27 cellular contexts compared by ENCODE assay signal in the genomic region with DNA sequence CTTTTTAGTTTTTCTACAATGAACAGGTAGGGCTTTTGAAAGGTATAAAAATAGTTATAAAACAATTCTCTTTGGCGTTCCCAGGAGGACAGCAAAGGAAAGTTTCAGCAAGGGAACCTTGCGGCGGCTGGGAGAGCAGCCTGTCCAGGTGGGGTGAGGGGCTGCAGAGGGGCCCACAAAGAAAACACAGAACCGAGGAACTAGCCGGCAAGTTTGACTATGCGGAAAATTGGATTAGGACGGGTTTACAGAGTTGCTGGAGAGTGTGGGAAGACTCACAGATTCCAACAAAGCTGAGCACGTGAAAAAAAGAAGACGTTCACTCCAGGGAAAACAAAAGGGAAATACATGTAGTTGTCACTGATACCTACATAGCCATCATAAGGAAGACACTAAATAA. TPM values are rescaled to one million over a fixed set of nuclear protein-coding genes. Genes with fewer than 3 reads are reported as not detected.
DNase-seq lines count a peak whose midpoint lies in the region; ATAC-seq and TF ChIP-seq lines count a peak whose summit lies in the region.
"Had no signal": no experiment of that assay in that cellular context is flagged by ENCODE, and none has a peak within 500 bp of the region (broad histone marks: within the 10 kb centered on the region; RNA-seq: fewer than 3 reads in every experiment).

No MANE protein-coding gene starts in this region.

- CTCF ChIA-PET in CD8-positive, alpha-beta T cell (lab: Charles Lee) = interaction anchor here (0.7 kb wide), 1 partner anchor 180 kb away, joined by 3 read pairs; no protein-coding TSS in a partner anchor

- H2BK5ac ChIP-seq in H9 (ENCODE audit: insufficient read length, low read length) (no peak overlapping the region), mesendoderm (ENCODE audit: low read length) (no peak overlapping the region)

- ATAC-seq in CD8-positive, alpha-beta T cell = no peak
- ATAC-seq: activated naive CD4-positive, alpha-beta T cell treated with anti-CD3 and anti-CD28 coated beads, Interleukin-2, amount 50 U/mL, for 72 hours; HCT116; left ventricle myocardium superior; right cardiac atrium had no signal

- H3K4me3 ChIP-seq in mesendoderm (ENCODE audit: low read length) (no peak overlapping the region), retinal pigment epithelial cell (ENCODE audit: low read length) (no peak overlapping the region)
- no peak overlapping the region for H3K4me3 ChIP-seq in CD8-positive, alpha-beta T cell (ENCODE audit: low read depth, low read length)
- H3K4me3 ChIP-seq: SJSA1, spleen, uterus had no signal

- H2AFZ ChIP-seq in H9 (ENCODE audit: low read length) = peak overlapping the region; percentile 59

- H3K79me1 ChIP-seq in H9 (ENCODE audit: insufficient read depth, low read depth, low read length, poor library complexity, severe bottlenecking) = no peaks in the 10 kb centered on the region
- H3K79me1 ChIP-seq in mesendoderm (ENCODE audit: low read length) = no peaks in the 10 kb centered on the region

- H4K8ac ChIP-seq in H9 (replicated peaks; ENCODE audit: insufficient read length, low read depth, low read length) (no peak overlapping the region), mesendoderm (ENCODE audit: low read depth, low read length) (no peak overlapping the region)

- no peak overlapping the region for H2AK5ac ChIP-seq in H9 (ENCODE audit: insufficient read length, low read length)
- H2AK5ac ChIP-seq in mesendoderm (ENCODE audit: low read length) = no peak overlapping the region

- H3K27ac Mint-ChIP-seq in H9 (peak overlapping the region in 2 of 3 experiments; percentile 81 to 93; a peak in 6 of 7 replicates), chondrocyte (ENCODE audit: unreplicated experiment) (no peak overlapping the region)
- no peak overlapping the region for H3K27ac Mint-ChIP-seq in CD8-positive, alpha-beta T cell
- H3K27ac Mint-ChIP-seq: activated naive CD4-positive, alpha-beta T cell treated with anti-CD3 and anti-CD28 coated beads, Interleukin-2, amount 50 U/mL, for 72 hours; CD8-positive, alpha-beta memory T cell; mesothelial cell of epicardium; stimulated activated naive CD8-positive, alpha-beta T cell treated with anti-CD3 and anti-CD28 coated beads, Interleukin-15, Interleukin-2, amounts not matched to agents 100 ng/mL and 50 ng/mL, for 24 hours had no signal

- peak overlapping the region; percentile 35 for H2BK12ac ChIP-seq in H9 (ENCODE audit: insufficient read length, low read depth, low read length)

- H4K5ac ChIP-seq in H9 (ENCODE audit: insufficient read length, low read depth, low read length) = no peak overlapping the region
- H4K5ac ChIP-seq in mesendoderm (ENCODE audit: low read length) = no peak overlapping the region

- no peak overlapping the region for H2BK20ac ChIP-seq in H9 (ENCODE audit: low read depth, low read length, poor library complexity, severe bottlenecking)

- no peaks in the 10 kb centered on the region; the same call in 1 of the 2 replicates for H3K27me3 Mint-ChIP-seq in H9 (ENCODE audit: low read depth)
- H3K27me3 Mint-ChIP-seq in chondrocyte (ENCODE audit: low read depth) = peaks cover 12% of the 10 kb centered on the region
- peaks cover 2% of the 10 kb centered on the region for H3K27me3 Mint-ChIP-seq in CD8-positive, alpha-beta T cell (ENCODE audit: low read depth)

- H3K23me2 ChIP-seq in H9 (ENCODE audit: insufficient read length, low read depth, low read length, poor library complexity, severe bottlenecking) = no peaks in the 10 kb centered on the region

- H3K27me3 ChIP-seq in H9 (ENCODE audit: insufficient read depth, low read length) (no peaks in the 10 kb centered on the region; the same call in 1 of the 2 replicates), mesendoderm (ENCODE audit: insufficient read depth, low read length, poor library complexity) (no peaks in the 10 kb centered on the region)
- H3K27me3 ChIP-seq in CD8-positive, alpha-beta T cell (ENCODE audit: insufficient read depth, low read length) = no peaks in the 10 kb centered on the region
- H3K27me3 ChIP-seq: BE2C, SJSA1 had no signal

- intact Hi-C loops in CD8-positive, alpha-beta T cell (cut with DNase I, micrococcal nuclease) = no loop called here

- H3K14ac ChIP-seq in H9 (ENCODE audit: insufficient read depth, low read length) = peak overlapping the region; percentile 64; the same call in 1 of the 2 replicates

- H4K91ac ChIP-seq in H9 (ENCODE audit: insufficient read length, low read depth, low read length) = no peak overlapping the region

- H3T11ph ChIP-seq in H9 (ENCODE audit: low read length) = peak overlapping the region; percentile 59

- H3K9me3 ChIP-seq in H9 (ENCODE audit: control insufficient read depth, low read depth, low read length) = no peaks in the 10 kb centered on the region
- H3K9me3 ChIP-seq in CD8-positive, alpha-beta T cell (ENCODE audit: low read length) = no peaks in the 10 kb centered on the region
- H3K9me3 ChIP-seq: BE2C, SJSA1, spleen, uterus had no signal

- no peaks in the 10 kb centered on the region for H3K36me3 ChIP-seq in mesendoderm (ENCODE audit: control insufficient read depth, insufficient read depth, low read length)
- H3K36me3 ChIP-seq in CD8-positive, alpha-beta T cell (ENCODE audit: insufficient read depth, low read length) = no peaks in the 10 kb centered on the region
- H3K36me3 ChIP-seq: BE2C, SJSA1, spleen, uterus, WERI-Rb-1 had no signal

- H3K27ac ChIP-seq in H9 (ENCODE audit: insufficient read length, low read depth, low read length) (no peak overlapping the region), mesendoderm (ENCODE audit: low read depth, low read length) (peak overlapping the region; percentile 57)
- no peak overlapping the region for H3K27ac ChIP-seq in CD8-positive, alpha-beta T cell (ENCODE audit: low read depth, low read length)
- H3K27ac ChIP-seq: SJSA1, spleen, uterus, WERI-Rb-1 had no signal

- no peaks in the 10 kb centered on the region for H4K20me1 ChIP-seq in H9 (ENCODE audit: control insufficient read depth, insufficient read depth, insufficient read length)

- H3K23ac ChIP-seq in H9 (ENCODE audit: insufficient read length, low read depth, low read length) = no peak overlapping the region
- H3K23ac ChIP-seq in mesendoderm (ENCODE audit: low read length) = no peak overlapping the region

- H3K18ac ChIP-seq in H9 (ENCODE audit: insufficient read length, low read depth, low read length) = peak overlapping the region; percentile 64
- no peak overlapping the region for H3K18ac ChIP-seq in mesendoderm (ENCODE audit: low read length)

- H3K4me1 Mint-ChIP-seq in H9 = peaks cover 14 to 18% of the 10 kb centered on the region in 2 experiments
- peaks cover 3% of the 10 kb centered on the region for H3K4me1 Mint-ChIP-seq in chondrocyte (ENCODE audit: low read depth)
- H3K4me1 Mint-ChIP-seq in CD8-positive, alpha-beta T cell (ENCODE audit: low read depth) = peaks cover 3% of the 10 kb centered on the region
- H3K4me1 Mint-ChIP-seq: CD8-positive, alpha-beta memory T cell had no signal

- H2BK15ac ChIP-seq in H9 (ENCODE audit: low read depth, low read length) (no peak overlapping the region), mesendoderm (replicated peaks; ENCODE audit: low read depth) (peak overlapping the region; percentile 96)

- H3K56ac ChIP-seq in H9 (ENCODE audit: insufficient read length, low read depth, low read length) (no peak overlapping the region), mesendoderm (ENCODE audit: low read length) (peak overlapping the region; percentile 64)

- WGBS in H9 (ENCODE audit: extremely low coverage, insufficient read length, low lambda C conversion rate) = no CpG with 5 or more reads among the region's 9 CpGs
- WGBS in mesendoderm (ENCODE audit: extremely low coverage, insufficient coverage, low lambda C conversion rate) = no CpG with 5 or more reads among the region's 9 CpGs

- H3K4ac ChIP-seq in H9 (ENCODE audit: low read depth, low read length) (peak overlapping the region; percentile 25; the same call in 1 of the 2 replicates), mesendoderm (ENCODE audit: low read depth, low read length) (no peak overlapping the region)

- H3K4me2 ChIP-seq in H9 (ENCODE audit: insufficient read depth, insufficient read length, low read length) (peak overlapping the region; percentile 31), mesendoderm (ENCODE audit: low read length) (no peak overlapping the region)

- peaks cover 0 to 3% of the 10 kb centered on the region in 2 experiments; a peak in 2 of 5 replicates for H3K9me3 Mint-ChIP-seq in H9
- H3K9me3 Mint-ChIP-seq in chondrocyte (ENCODE audit: low read depth) = no peaks in the 10 kb centered on the region
- H3K9me3 Mint-ChIP-seq in CD8-positive, alpha-beta T cell = no peaks in the 10 kb centered on the region
- H3K9me3 Mint-ChIP-seq: mesothelial cell of epicardium; stimulated activated naive CD8-positive, alpha-beta T cell treated with anti-CD3 and anti-CD28 coated beads, Interleukin-15, Interleukin-2, amounts not matched to agents 100 ng/mL and 50 ng/mL, for 24 hours had no signal

- H3K4me3 Mint-ChIP-seq in H9 (peak overlapping the region in 1 of 2 experiments; percentile 63; a peak in 3 of 5 replicates), chondrocyte (ENCODE audit: unreplicated experiment) (no peak overlapping the region)
- H3K4me3 Mint-ChIP-seq in CD8-positive, alpha-beta T cell = no peak overlapping the region
- H3K4me3 Mint-ChIP-seq: CD8-positive, alpha-beta memory T cell; mesothelial cell of epicardium; stimulated activated naive CD8-positive, alpha-beta T cell treated with anti-CD3 and anti-CD28 coated beads, Interleukin-15, Interleukin-2, amounts not matched to agents 100 ng/mL and 50 ng/mL, for 24 hours had no signal

- H2BK120ac ChIP-seq in H9 (ENCODE audit: low read depth, low read length, poor library complexity, severe bottlenecking) (peak overlapping the region; percentile 23), mesendoderm (ENCODE audit: low read depth, low read length) (no peak overlapping the region)

- no peak for DNase-seq in H9
- DNase-seq in ecto neural progenitor cell (ENCODE audit: low spot score) = peak; percentile 86
- peak; percentile 29 for DNase-seq in mesendoderm
- peak; percentile 43 for DNase-seq in retinal pigment epithelial cell (ENCODE audit: low read depth)
- no peak for DNase-seq in chondrocyte (ENCODE audit: low spot score)
- no peak for DNase-seq in CD8-positive, alpha-beta T cell
- no peak for DNase-seq in mesenteric fat pad (ENCODE audit: low spot score)
- DNase-seq: activated CD4-positive, alpha-beta T cell treated with anti-CD3 and anti-CD28 coated beads for 48 hours; activated CD8-positive, alpha-beta memory T cell treated with anti-CD3 and anti-CD28 coated beads for 24 hours; activated effector memory CD4-positive, alpha-beta T cell treated with Interleukin-2 at 50 U/mL for 16 hours; activated T-cell treated with anti-CD3 and anti-CD28 coated beads for 4 hours; BE2C; CD8-positive, alpha-beta memory T cell; effector memory CD4-positive, alpha-beta T cell; left ventricle myocardium superior; NCI-H446; right cardiac atrium; spleen; stimulated activated CD8-positive, alpha-beta memory T cell treated with anti-CD3 and anti-CD28 coated beads, Interleukin-4, amount 100 ng/mL, for 48 hours; T1000; uterus; WERI-Rb-1 had no signal

- no peak for TF ChIP-seq CTCF in H9 (conservative IDR thresholded peaks at IDR 0.05)
- no peak for TF ChIP-seq CTCF in retinal pigment epithelial cell (conservative IDR thresholded peaks at IDR 0.05; ENCODE audit: low read depth, low read length)
- TF ChIP-seq CTCF in chondrocyte (IDR thresholded peaks at IDR 0.05) = no peak
- TF ChIP-seq CTCF in CD8-positive, alpha-beta T cell (IDR thresholded peaks at IDR 0.05) = no peak

- H3K79me2 ChIP-seq in H9 (ENCODE audit: insufficient read depth, low read length) (no peaks in the 10 kb centered on the region), mesendoderm (ENCODE audit: control insufficient read depth, insufficient read depth, low read length) (no peaks in the 10 kb centered on the region)

- H3K4me1 ChIP-seq in H9 (ENCODE audit: insufficient read depth, low read length) (no peaks in the 10 kb centered on the region), mesendoderm (ENCODE audit: control insufficient read depth, low read depth, low read length) (peaks cover 3% of the 10 kb centered on the region)
- H3K4me1 ChIP-seq in CD8-positive, alpha-beta T cell (ENCODE audit: insufficient read depth, low read length) = no peaks in the 10 kb centered on the region
- H3K4me1 ChIP-seq: BE2C, SJSA1, spleen, uterus had no signal

- POLR2A ChIA-PET in CD8-positive, alpha-beta T cell (lab: Charles Lee) = no interaction called here

- no peaks in the 10 kb centered on the region for H3K36me3 Mint-ChIP-seq in H9 (ENCODE audit: insufficient read depth in 1 of 3, low read depth in 3 of 3)
- H3K36me3 Mint-ChIP-seq in chondrocyte (ENCODE audit: low read depth) = peaks cover 1% of the 10 kb centered on the region
- no peaks in the 10 kb centered on the region for H3K36me3 Mint-ChIP-seq in CD8-positive, alpha-beta T cell
- H3K36me3 Mint-ChIP-seq: activated naive CD4-positive, alpha-beta T cell treated with anti-CD3 and anti-CD28 coated beads, Interleukin-2, amount 50 U/mL, for 72 hours; CD8-positive, alpha-beta memory T cell; mesothelial cell of epicardium had no signal

- H3K9ac ChIP-seq in H9 (ENCODE audit: extremely low read depth, insufficient read length, low read length) (no peak overlapping the region), mesendoderm (ENCODE audit: low read length) (peak overlapping the region; percentile 36)

RNA-seq across cellular contexts. Expression of gene METTL16, which starts 40.2 kb away (rescaled TPM):
- 55.4 and 55.9 TPM in 2 replicates for total RNA-seq in H9 (2021)
- 52.7 TPM for polyA plus RNA-seq in mesendoderm (2013, experiment 1 of 2)
- polyA plus RNA-seq in mesendoderm (2013, experiment 2 of 2) = 52.8 TPM
- 18.0 to 23.2 TPM (median 21.2 TPM) in 3 replicates for total RNA-seq in chondrocyte
- 10 to 100 TPM; 59.8 to 69.5 TPM for total RNA-seq in CD8-positive, alpha-beta T cell
- total RNA-seq in mesenteric fat pad = 25.3 TPM

RNA-seq across cellular contexts. Expression of gene PAFAH1B1, which starts 41.5 kb away (rescaled TPM):
- total RNA-seq in H9 (2021) (130 and 134 TPM in 2 replicates), chondrocyte (150 to 151 TPM (median 151 TPM) in 3 replicates), mesenteric fat pad (140 TPM)
- polyA plus RNA-seq in mesendoderm (2013, experiment 1 of 2) = 66.9 TPM
- polyA plus RNA-seq in mesendoderm (2013, experiment 2 of 2) = 65.3 TPM
- total RNA-seq in CD8-positive, alpha-beta T cell = 100 to 1,000 TPM; 139 to 157 TPM

Comparison
In these comparisons a context has a peak if more than half of its experiments do, and no peak if none do; other contexts are left out.
1. DNase-seq: peak in ecto neural progenitor cell (single experiment), mesendoderm (single experiment) and retinal pigment epithelial cell (single experiment); none in H9 (single experiment), chondrocyte (single experiment), CD8-positive, alpha-beta T cell (0 of 7) and mesenteric fat pad (single experiment).
2. H3K27ac Mint-ChIP-seq: peak in H9 (2 of 3); none in chondrocyte (single experiment) and CD8-positive, alpha-beta T cell (single experiment).